ENCODE assay signal across 35 cellular contexts in the genomic region with DNA sequence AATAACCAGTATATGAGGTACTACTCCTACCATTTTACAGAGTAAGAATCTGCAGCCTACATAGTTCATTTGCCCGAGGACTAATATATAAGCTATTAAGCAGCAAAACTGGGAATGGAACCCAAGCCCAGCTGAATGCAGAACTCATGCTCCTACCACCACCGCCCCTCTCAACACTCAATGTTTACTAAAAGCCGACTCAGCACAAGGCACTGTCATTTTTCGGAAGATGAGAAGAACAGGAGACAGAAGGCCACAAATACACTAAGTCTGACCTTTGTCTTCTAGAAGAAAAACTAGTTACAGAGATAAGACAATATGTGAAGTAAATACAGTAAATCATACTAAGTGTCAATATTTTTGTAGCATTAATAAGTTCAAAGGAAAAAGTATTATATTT. TPM values are rescaled to one million over a fixed set of nuclear protein-coding genes. Genes with fewer than 3 reads are reported as not detected.
"Had no signal": no experiment of that assay in that cellular context is flagged by ENCODE, and none has a peak within 500 bp of the region (broad histone marks: within the 10 kb centered on the region; RNA-seq: fewer than 3 reads in every experiment).

No MANE protein-coding gene starts in this region.

- H3K9me3 Mint-ChIP-seq: activated CD4-positive, alpha-beta memory T cell treated with anti-CD3 and anti-CD28 coated beads for 36 hours; activated naive CD4-positive, alpha-beta T cell treated with anti-CD3 and anti-CD28 coated beads, Interleukin-2, amount 50 U/mL, for 72 hours; activated naive CD8-positive, alpha-beta T cell treated with anti-CD3 and anti-CD28 coated beads, Interleukin-2, amount 10 ng/mL, durations not matched to agents 7 days and 5 days; activated T-helper 17 cell treated with anti-CD3 and anti-CD28 coated beads, Interleukin-2, amount 50 U/mL, for 72 hours; brain; T-helper 2 cell treated with Interferon-gamma antibody and Interleukin-4, amounts not matched to agents 5 μg/mL and 100 μg/mL, for 36 hours had no signal

- ATAC-seq: activated CD8-positive, alpha-beta memory T cell treated with anti-CD3 and anti-CD28 coated beads, Interleukin-2, amount 10 ng/mL, durations not matched to agents 7 days and 5 days; activated CD8-positive, alpha-beta T cell treated with anti-CD3 and anti-CD28 coated beads, Interleukin-2, amount 10 ng/mL, durations not matched to agents 7 days and 5 days; activated naive CD4-positive, alpha-beta T cell treated with anti-CD3 and anti-CD28 coated beads, Interleukin-2, amount 50 U/mL, for 72 hours; activated T-helper 17 cell treated with anti-CD3 and anti-CD28 coated beads, Interleukin-2, amount 50 U/mL, for 72 hours; gastroesophageal sphincter; heart right ventricle; T-helper 17 cell had no signal

- H3K4me1 ChIP-seq: ascending aorta, breast epithelium, colonic mucosa, esophagus squamous epithelium, gastroesophageal sphincter had no signal

- H3K27ac ChIP-seq: ascending aorta, breast epithelium, cardiac muscle cell, colonic mucosa, epithelial cell of prostate, esophagus squamous epithelium, gastroesophageal sphincter, heart right ventricle had no signal

- FAIRE-seq: endometrium, endothelial cell of umbilical vein had no signal

- H3K27ac Mint-ChIP-seq: activated CD4-positive, alpha-beta memory T cell treated with anti-CD3 and anti-CD28 coated beads for 36 hours; activated CD8-positive, alpha-beta memory T cell treated with anti-CD3 and anti-CD28 coated beads, Interleukin-2, amount 10 ng/mL, durations not matched to agents 7 days and 5 days; activated CD8-positive, alpha-beta T cell treated with anti-CD3 and anti-CD28 coated beads, Interleukin-2, amount 10 ng/mL, durations not matched to agents 7 days and 5 days; activated naive CD8-positive, alpha-beta T cell treated with anti-CD3 and anti-CD28 coated beads, Interleukin-2, amount 10 ng/mL, durations not matched to agents 7 days and 5 days; activated T-helper 17 cell treated with anti-CD3 and anti-CD28 coated beads, Interleukin-2, amount 50 U/mL, for 72 hours; brain; T-helper 17 cell; T-helper 2 cell treated with Interferon-gamma antibody and Interleukin-4, amounts not matched to agents 5 μg/mL and 100 μg/mL, for 36 hours had no signal

- DNase-seq: activated CD4-positive, alpha-beta memory T cell treated with anti-CD3 and anti-CD28 coated beads for 36 hours; activated CD4-positive, alpha-beta T cell treated with anti-CD3 and anti-CD28 coated beads for 1 hour; activated CD4-positive, alpha-beta T cell treated with anti-CD3 and anti-CD28 coated beads for 4 hours; activated CD8-positive, alpha-beta memory T cell treated with anti-CD3 and anti-CD28 coated beads, Interleukin-2, amount 10 ng/mL, durations not matched to agents 7 days and 5 days; activated CD8-positive, alpha-beta memory T cell treated with anti-CD3 and anti-CD28 coated beads, Interleukin-2, amount 50 U/mL, for 4 hours; activated CD8-positive, alpha-beta T cell treated with anti-CD3 and anti-CD28 coated beads, Interleukin-2, amount 10 ng/mL, durations not matched to agents 7 days and 5 days; activated effector memory CD4-positive, alpha-beta T cell treated with Interleukin-2 at 50 U/mL for 16 hours; activated gamma-delta T cell treated with Interleukin-2 at 50 U/mL for 16 hours; activated naive CD4-positive, alpha-beta T cell treated with Interleukin-2 at 50 U/mL for 16 hours; activated naive CD8-positive, alpha-beta T cell treated with anti-CD3 and anti-CD28 coated beads, Interleukin-2, amount 10 ng/mL, durations not matched to agents 7 days and 5 days; activated T-cell treated with anti-CD3 and anti-CD28 coated beads, Interleukin-2, amount 50 U/mL, for 1 hour; central memory CD4-positive, alpha-beta T cell; cerebellar nuclear complex; colonic mucosa; effector CD8-positive, alpha-beta T cell; esophagus squamous epithelium; foreskin melanocyte; heart right ventricle; T-helper 1 cell; T-helper 17 cell; T1000 had no signal

- H3K27me3 ChIP-seq: ascending aorta, breast epithelium, cardiac muscle cell, colonic mucosa, esophagus squamous epithelium, gastroesophageal sphincter, heart right ventricle had no signal

- H3K27me3 Mint-ChIP-seq: activated CD4-positive, alpha-beta memory T cell treated with anti-CD3 and anti-CD28 coated beads for 36 hours; activated CD8-positive, alpha-beta memory T cell treated with anti-CD3 and anti-CD28 coated beads, Interleukin-2, amount 10 ng/mL, durations not matched to agents 7 days and 5 days; activated naive CD8-positive, alpha-beta T cell treated with anti-CD3 and anti-CD28 coated beads, Interleukin-2, amount 10 ng/mL, durations not matched to agents 7 days and 5 days; activated T-helper 17 cell treated with anti-CD3 and anti-CD28 coated beads, Interleukin-2, amount 50 U/mL, for 72 hours; brain; T-helper 17 cell had no signal

- H3K4me3 ChIP-seq: ascending aorta, breast epithelium, cardiac muscle cell, colonic mucosa, esophagus squamous epithelium, gastroesophageal sphincter, heart right ventricle had no signal

- H3K4me3 Mint-ChIP-seq: activated CD4-positive, alpha-beta memory T cell treated with anti-CD3 and anti-CD28 coated beads for 36 hours; activated CD8-positive, alpha-beta memory T cell treated with anti-CD3 and anti-CD28 coated beads, Interleukin-2, amount 10 ng/mL, durations not matched to agents 7 days and 5 days; activated CD8-positive, alpha-beta T cell treated with anti-CD3 and anti-CD28 coated beads, Interleukin-2, amount 10 ng/mL, durations not matched to agents 7 days and 5 days; activated naive CD8-positive, alpha-beta T cell treated with anti-CD3 and anti-CD28 coated beads, Interleukin-2, amount 10 ng/mL, durations not matched to agents 7 days and 5 days; activated T-helper 17 cell treated with anti-CD3 and anti-CD28 coated beads, Interleukin-2, amount 50 U/mL, for 72 hours; brain; T-helper 17 cell; T-helper 2 cell treated with Interferon-gamma antibody and Interleukin-4, amounts not matched to agents 5 μg/mL and 100 μg/mL, for 36 hours had no signal

- H3K36me3 ChIP-seq: breast epithelium, cardiac muscle cell, colonic mucosa had no signal

- H3K9me3 ChIP-seq: ascending aorta, breast epithelium, colonic mucosa, esophagus squamous epithelium, gastroesophageal sphincter, heart right ventricle had no signal

RNA-seq across cellular contexts. Expression of a gene that starts 40.6 kb away (rescaled TPM):
- total RNA-seq: ascending aorta, dermis microvascular lymphatic vessel endothelial cell, esophagus squamous epithelium, fibroblast of villous mesenchyme, glomerular endothelial cell had no signal
